2 cellular contexts compared by ENCODE assay signal in the genomic region with DNA sequence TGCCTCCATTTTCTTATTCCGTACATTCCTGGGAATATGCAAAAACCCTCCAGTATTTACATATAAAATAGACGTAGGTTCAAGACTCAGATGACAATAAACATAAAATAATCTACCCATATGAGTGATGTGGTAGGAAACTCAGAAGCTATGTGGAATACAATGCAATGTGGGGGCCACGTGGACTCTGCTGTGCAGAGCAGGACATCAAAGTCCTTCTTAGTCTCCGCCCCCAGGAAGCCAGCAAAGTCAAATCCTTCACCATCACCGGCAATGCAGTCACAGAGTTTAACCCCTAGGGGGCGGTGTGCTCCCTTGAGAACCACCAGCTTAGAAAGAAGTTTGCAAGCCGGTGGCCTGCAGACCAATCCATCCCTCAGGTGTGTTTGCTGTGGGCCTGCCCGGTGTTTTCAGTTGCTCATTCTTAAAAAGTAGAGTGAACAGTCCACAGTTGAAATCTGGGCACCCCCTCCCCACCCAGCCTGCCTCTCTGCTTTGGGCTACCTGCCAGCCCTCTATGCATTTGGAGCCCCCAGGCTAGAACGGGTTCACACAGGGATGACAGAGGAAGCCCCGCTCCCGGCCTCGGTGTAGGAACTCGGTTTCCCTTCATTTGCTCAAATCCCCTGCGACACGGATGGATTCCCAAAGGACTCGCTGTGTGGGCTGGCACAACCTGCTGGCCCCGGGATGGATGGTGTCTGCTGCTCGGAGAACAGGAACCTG.
TF ChIP-seq lines count a peak whose summit lies in the region.

No MANE protein-coding gene starts in this region.

TF ChIP-seq in A549, 52 proteins besides CTCF, POLR2A, EP300 and RAD21 (continued from another document):
- TF ChIP-seq HDAC2 (IDR thresholded peaks at IDR 0.05) (no peak), JUNB (IDR thresholded peaks at IDR 0.05) (no peak), RFX5 (IDR thresholded peaks at IDR 0.05) (no peak), HOXB5 (CRISPR knock-in tag; IDR thresholded peaks at IDR 0.05) (no peak)
- TF ChIP-seq, protein P1, sequence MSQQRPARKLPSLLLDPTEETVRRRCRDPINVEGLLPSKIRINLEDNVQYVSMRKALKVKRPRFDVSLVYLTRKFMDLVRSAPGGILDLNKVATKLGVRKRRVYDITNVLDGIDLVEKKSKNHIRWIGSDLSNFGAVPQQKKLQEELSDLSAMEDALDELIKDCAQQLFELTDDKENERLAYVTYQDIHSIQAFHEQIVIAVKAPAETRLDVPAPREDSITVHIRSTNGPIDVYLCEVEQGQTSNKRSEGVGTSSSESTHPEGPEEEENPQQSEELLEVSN (IDR thresholded peaks at IDR 0.05; ENCODE audit: borderline replicate concordance, low read depth): no peak
- TF ChIP-seq, protein P2, sequence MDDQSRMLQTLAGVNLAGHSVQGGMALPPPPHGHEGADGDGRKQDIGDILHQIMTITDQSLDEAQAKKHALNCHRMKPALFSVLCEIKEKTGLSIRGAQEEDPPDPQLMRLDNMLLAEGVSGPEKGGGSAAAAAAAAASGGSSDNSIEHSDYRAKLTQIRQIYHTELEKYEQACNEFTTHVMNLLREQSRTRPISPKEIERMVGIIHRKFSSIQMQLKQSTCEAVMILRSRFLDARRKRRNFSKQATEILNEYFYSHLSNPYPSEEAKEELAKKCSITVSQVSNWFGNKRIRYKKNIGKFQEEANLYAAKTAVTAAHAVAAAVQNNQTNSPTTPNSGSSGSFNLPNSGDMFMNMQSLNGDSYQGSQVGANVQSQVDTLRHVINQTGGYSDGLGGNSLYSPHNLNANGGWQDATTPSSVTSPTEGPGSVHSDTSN (IDR thresholded peaks at IDR 0.05): no peak
- TF ChIP-seq, protein P3, sequence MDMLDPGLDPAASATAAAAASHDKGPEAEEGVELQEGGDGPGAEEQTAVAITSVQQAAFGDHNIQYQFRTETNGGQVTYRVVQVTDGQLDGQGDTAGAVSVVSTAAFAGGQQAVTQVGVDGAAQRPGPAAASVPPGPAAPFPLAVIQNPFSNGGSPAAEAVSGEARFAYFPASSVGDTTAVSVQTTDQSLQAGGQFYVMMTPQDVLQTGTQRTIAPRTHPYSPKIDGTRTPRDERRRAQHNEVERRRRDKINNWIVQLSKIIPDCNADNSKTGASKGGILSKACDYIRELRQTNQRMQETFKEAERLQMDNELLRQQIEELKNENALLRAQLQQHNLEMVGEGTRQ (IDR thresholded peaks at IDR 0.05): 0 out of 2 replicates have a peak, but pooled peaks have one; percentile 24

TF ChIP-seq in K562, 482 proteins besides CTCF, POLR2A, EP300 and RAD21 (continues in another document):
- TF ChIP-seq, protein P4, sequence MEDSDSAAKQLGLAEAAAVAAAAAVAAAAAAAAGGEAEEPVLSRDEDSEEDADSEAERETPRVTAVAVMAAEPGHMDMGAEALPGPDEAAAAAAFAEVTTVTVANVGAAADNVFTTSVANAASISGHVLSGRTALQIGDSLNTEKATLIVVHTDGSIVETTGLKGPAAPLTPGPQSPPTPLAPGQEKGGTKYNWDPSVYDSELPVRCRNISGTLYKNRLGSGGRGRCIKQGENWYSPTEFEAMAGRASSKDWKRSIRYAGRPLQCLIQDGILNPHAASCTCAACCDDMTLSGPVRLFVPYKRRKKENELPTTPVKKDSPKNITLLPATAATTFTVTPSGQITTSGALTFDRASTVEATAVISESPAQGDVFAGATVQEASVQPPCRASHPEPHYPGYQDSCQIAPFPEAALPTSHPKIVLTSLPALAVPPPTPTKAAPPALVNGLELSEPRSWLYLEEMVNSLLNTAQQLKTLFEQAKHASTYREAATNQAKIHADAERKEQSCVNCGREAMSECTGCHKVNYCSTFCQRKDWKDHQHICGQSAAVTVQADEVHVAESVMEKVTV (CRISPR knock-in tag; IDR thresholded peaks at IDR 0.05): peak; percentile 26; the same call in 1 of the 2 replicates
- TF ChIP-seq LEF1 (IDR thresholded peaks at IDR 0.05) (peak; percentile 62; the same call in 1 of the 2 replicates), ETV6 (IDR thresholded peaks at IDR 0.05; ENCODE audit: borderline replicate concordance in 1 of 2, low read depth in 2 of 2, low read length in 1 of 2) (no peak), ETV6 (CRISPR knock-in tag; IDR thresholded peaks at IDR 0.05; ENCODE audit: borderline replicate concordance) (no peak), SMAD1 (IDR thresholded peaks at IDR 0.05; ENCODE audit: low read depth, low read length, partially characterized antibody) (no peak), STAG1 (CRISPR knock-in tag; IDR thresholded peaks at IDR 0.05; ENCODE audit: borderline replicate concordance) (peak; percentile 22; the same call in 1 of the 2 replicates), SMC3 (conservative IDR thresholded peaks at IDR 0.05; ENCODE audit: insufficient read depth, low read depth, low read length) (peak; percentile 55), RB1 (IDR thresholded peaks at IDR 0.05; ENCODE audit: low read depth) (0 out of 2 replicates have a peak, but pooled peaks have one; percentile 30), EWSR1 (IDR thresholded peaks at IDR 0.05; ENCODE audit: borderline replicate concordance, low read depth, partially characterized antibody) (peak; percentile 86), HMG20A (CRISPR knock-in tag; conservative IDR thresholded peaks at IDR 0.05) (no peak), XRCC5 (IDR thresholded peaks at IDR 0.05; ENCODE audit: low read depth, low read length) (peak; percentile 56; the same call in 1 of the 2 replicates), MAFK (IDR thresholded peaks at IDR 0.05; ENCODE audit: low read length) (no peak), JUND (IDR thresholded peaks at IDR 0.05; ENCODE audit: borderline replicate concordance, low read depth, low read length) (peak; percentile 30; the same call in 1 of the 2 replicates), JUND (tag; IDR thresholded peaks at IDR 0.05; ENCODE audit: borderline replicate concordance, low read depth, low read length) (no peak; the same call in 2 of the 3 replicates), CTBP1 (IDR thresholded peaks at IDR 0.05; ENCODE audit: borderline replicate concordance) (peak; percentile 47; the same call in 1 of the 2 replicates), ZKSCAN3 (CRISPR knock-in tag; IDR thresholded peaks at IDR 0.05) (no peak), SIRT6 (IDR thresholded peaks at IDR 0.05; ENCODE audit: low read depth, low read length) (no peak), GATA2 (CRISPR knock-in tag; IDR thresholded peaks at IDR 0.05) (no peak), KLF6 (CRISPR knock-in tag; IDR thresholded peaks at IDR 0.05; ENCODE audit: borderline replicate concordance) (no peak)
- TF ChIP-seq, protein P5, sequence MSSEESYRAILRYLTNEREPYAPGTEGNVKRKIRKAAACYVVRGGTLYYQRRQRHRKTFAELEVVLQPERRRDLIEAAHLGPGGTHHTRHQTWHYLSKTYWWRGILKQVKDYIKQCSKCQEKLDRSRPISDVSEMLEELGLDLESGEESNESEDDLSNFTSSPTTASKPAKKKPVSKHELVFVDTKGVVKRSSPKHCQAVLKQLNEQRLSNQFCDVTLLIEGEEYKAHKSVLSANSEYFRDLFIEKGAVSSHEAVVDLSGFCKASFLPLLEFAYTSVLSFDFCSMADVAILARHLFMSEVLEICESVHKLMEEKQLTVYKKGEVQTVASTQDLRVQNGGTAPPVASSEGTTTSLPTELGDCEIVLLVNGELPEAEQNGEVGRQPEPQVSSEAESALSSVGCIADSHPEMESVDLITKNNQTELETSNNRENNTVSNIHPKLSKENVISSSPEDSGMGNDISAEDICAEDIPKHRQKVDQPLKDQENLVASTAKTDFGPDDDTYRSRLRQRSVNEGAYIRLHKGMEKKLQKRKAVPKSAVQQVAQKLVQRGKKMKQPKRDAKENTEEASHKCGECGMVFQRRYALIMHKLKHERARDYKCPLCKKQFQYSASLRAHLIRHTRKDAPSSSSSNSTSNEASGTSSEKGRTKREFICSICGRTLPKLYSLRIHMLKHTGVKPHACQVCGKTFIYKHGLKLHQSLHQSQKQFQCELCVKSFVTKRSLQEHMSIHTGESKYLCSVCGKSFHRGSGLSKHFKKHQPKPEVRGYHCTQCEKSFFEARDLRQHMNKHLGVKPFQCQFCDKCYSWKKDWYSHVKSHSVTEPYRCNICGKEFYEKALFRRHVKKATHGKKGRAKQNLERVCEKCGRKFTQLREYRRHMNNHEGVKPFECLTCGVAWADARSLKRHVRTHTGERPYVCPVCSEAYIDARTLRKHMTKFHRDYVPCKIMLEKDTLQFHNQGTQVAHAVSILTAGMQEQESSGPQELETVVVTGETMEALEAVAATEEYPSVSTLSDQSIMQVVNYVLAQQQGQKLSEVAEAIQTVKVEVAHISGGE (CRISPR knock-in tag; IDR thresholded peaks at IDR 0.05): peak in 1 of 3 experiments; percentile 87; a peak in 2 of 6 replicates
- TF ChIP-seq, protein P6, sequence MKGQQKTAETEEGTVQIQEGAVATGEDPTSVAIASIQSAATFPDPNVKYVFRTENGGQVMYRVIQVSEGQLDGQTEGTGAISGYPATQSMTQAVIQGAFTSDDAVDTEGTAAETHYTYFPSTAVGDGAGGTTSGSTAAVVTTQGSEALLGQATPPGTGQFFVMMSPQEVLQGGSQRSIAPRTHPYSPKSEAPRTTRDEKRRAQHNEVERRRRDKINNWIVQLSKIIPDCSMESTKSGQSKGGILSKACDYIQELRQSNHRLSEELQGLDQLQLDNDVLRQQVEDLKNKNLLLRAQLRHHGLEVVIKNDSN (CRISPR knock-in tag; IDR thresholded peaks at IDR 0.05): peak; percentile 17; the same call in 1 of the 2 replicates
- TF ChIP-seq, protein P7, sequence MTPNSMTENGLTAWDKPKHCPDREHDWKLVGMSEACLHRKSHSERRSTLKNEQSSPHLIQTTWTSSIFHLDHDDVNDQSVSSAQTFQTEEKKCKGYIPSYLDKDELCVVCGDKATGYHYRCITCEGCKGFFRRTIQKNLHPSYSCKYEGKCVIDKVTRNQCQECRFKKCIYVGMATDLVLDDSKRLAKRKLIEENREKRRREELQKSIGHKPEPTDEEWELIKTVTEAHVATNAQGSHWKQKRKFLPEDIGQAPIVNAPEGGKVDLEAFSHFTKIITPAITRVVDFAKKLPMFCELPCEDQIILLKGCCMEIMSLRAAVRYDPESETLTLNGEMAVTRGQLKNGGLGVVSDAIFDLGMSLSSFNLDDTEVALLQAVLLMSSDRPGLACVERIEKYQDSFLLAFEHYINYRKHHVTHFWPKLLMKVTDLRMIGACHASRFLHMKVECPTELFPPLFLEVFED (CRISPR knock-in tag; conservative IDR thresholded peaks at IDR 0.05): no peak
- TF ChIP-seq, protein P8, sequence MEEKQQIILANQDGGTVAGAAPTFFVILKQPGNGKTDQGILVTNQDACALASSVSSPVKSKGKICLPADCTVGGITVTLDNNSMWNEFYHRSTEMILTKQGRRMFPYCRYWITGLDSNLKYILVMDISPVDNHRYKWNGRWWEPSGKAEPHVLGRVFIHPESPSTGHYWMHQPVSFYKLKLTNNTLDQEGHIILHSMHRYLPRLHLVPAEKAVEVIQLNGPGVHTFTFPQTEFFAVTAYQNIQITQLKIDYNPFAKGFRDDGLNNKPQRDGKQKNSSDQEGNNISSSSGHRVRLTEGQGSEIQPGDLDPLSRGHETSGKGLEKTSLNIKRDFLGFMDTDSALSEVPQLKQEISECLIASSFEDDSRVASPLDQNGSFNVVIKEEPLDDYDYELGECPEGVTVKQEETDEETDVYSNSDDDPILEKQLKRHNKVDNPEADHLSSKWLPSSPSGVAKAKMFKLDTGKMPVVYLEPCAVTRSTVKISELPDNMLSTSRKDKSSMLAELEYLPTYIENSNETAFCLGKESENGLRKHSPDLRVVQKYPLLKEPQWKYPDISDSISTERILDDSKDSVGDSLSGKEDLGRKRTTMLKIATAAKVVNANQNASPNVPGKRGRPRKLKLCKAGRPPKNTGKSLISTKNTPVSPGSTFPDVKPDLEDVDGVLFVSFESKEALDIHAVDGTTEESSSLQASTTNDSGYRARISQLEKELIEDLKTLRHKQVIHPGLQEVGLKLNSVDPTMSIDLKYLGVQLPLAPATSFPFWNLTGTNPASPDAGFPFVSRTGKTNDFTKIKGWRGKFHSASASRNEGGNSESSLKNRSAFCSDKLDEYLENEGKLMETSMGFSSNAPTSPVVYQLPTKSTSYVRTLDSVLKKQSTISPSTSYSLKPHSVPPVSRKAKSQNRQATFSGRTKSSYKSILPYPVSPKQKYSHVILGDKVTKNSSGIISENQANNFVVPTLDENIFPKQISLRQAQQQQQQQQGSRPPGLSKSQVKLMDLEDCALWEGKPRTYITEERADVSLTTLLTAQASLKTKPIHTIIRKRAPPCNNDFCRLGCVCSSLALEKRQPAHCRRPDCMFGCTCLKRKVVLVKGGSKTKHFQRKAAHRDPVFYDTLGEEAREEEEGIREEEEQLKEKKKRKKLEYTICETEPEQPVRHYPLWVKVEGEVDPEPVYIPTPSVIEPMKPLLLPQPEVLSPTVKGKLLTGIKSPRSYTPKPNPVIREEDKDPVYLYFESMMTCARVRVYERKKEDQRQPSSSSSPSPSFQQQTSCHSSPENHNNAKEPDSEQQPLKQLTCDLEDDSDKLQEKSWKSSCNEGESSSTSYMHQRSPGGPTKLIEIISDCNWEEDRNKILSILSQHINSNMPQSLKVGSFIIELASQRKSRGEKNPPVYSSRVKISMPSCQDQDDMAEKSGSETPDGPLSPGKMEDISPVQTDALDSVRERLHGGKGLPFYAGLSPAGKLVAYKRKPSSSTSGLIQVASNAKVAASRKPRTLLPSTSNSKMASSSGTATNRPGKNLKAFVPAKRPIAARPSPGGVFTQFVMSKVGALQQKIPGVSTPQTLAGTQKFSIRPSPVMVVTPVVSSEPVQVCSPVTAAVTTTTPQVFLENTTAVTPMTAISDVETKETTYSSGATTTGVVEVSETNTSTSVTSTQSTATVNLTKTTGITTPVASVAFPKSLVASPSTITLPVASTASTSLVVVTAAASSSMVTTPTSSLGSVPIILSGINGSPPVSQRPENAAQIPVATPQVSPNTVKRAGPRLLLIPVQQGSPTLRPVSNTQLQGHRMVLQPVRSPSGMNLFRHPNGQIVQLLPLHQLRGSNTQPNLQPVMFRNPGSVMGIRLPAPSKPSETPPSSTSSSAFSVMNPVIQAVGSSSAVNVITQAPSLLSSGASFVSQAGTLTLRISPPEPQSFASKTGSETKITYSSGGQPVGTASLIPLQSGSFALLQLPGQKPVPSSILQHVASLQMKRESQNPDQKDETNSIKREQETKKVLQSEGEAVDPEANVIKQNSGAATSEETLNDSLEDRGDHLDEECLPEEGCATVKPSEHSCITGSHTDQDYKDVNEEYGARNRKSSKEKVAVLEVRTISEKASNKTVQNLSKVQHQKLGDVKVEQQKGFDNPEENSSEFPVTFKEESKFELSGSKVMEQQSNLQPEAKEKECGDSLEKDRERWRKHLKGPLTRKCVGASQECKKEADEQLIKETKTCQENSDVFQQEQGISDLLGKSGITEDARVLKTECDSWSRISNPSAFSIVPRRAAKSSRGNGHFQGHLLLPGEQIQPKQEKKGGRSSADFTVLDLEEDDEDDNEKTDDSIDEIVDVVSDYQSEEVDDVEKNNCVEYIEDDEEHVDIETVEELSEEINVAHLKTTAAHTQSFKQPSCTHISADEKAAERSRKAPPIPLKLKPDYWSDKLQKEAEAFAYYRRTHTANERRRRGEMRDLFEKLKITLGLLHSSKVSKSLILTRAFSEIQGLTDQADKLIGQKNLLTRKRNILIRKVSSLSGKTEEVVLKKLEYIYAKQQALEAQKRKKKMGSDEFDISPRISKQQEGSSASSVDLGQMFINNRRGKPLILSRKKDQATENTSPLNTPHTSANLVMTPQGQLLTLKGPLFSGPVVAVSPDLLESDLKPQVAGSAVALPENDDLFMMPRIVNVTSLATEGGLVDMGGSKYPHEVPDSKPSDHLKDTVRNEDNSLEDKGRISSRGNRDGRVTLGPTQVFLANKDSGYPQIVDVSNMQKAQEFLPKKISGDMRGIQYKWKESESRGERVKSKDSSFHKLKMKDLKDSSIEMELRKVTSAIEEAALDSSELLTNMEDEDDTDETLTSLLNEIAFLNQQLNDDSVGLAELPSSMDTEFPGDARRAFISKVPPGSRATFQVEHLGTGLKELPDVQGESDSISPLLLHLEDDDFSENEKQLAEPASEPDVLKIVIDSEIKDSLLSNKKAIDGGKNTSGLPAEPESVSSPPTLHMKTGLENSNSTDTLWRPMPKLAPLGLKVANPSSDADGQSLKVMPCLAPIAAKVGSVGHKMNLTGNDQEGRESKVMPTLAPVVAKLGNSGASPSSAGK (IDR thresholded peaks at IDR 0.05): no peak
